ENCODE assay signal across 9 cellular contexts in the genomic region with DNA sequence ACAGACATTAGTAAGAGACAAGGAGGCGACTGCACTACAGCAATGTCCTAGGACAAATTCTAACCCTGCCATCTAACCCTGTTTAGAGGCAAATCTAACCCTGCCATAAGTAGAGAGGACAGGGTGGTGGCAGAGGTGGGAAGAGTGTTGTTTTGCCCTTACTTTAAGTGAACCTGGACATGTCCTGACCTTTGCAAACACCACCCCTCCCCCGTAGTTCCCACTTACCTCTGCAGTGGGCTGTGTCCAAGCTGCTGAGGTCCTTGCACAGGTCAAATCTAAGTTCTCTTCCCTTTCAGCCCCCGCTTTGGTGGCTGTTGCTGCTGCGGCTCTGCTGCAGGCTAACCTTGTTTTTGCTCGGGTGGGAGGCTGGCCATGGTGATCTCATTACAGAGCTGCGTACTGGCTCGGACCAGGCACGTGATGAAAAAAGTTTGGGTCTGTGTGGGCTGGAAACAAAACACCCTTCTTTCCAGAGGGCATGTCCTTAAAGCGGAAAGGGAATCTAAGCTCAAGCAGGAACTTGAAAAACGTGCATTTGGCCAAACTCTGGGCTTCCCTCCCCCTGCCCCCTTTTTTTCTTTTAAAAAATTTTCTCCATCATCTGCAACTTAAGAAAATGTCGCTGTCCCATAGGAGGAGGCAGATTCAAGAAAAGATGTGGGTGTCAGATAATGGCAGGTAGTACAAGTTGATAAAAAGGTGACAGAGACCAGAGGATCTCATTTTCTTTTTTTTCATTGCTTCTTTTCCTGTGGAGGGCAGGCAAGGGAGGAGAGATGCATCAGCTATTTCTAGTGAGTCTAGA. TPM values are rescaled to one million over a fixed set of nuclear protein-coding genes. Genes with fewer than 3 reads are reported as not detected.
A peak's percentile ranks its signal among the peaks of the same experiment; 100 is the strongest.
DNase-seq lines count a peak whose midpoint lies in the region; ATAC-seq and TF ChIP-seq lines count a peak whose summit lies in the region.
"Had no signal": no experiment of that assay in that cellular context is flagged by ENCODE, and none has a peak within 500 bp of the region (broad histone marks: within the 10 kb centered on the region; RNA-seq: fewer than 3 reads in every experiment).

A gene with protein sequence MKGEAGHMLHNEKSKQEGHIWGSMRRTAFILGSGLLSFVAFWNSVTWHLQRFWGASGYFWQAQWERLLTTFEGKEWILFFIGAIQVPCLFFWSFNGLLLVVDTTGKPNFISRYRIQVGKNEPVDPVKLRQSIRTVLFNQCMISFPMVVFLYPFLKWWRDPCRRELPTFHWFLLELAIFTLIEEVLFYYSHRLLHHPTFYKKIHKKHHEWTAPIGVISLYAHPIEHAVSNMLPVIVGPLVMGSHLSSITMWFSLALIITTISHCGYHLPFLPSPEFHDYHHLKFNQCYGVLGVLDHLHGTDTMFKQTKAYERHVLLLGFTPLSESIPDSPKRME (minus strand): TSS at position 349 of the 808 bp plus-strand sequence. CDS start 12,425 bp downstream, outside the sequence.

- intact Hi-C loops in thyroid gland (cut with DNase I): loop anchor here (10.0 kb wide), 1 partner anchor 96 kb away; a partner anchor contains a TSS

- ATAC-seq in GM21529 (IDR thresholded peaks at IDR 0.05; ENCODE audit: unreplicated experiment): no peak
- ATAC-seq in T-cell (replicated peaks in 1 of 4): no peak

- no peak for TF ChIP-seq CTCF in epithelial cell of proximal tubule (conservative IDR thresholded peaks at IDR 0.05; ENCODE audit: low read depth, low read length)
- no peak for TF ChIP-seq CTCF in thyroid gland (IDR thresholded peaks at IDR 0.05)

- H3K18ac ChIP-seq in mesendoderm (ENCODE audit: low read length): no peak within 1 kb of the TSS

- H4K5ac ChIP-seq in mesendoderm (ENCODE audit: low read length): no peak within 1 kb of the TSS

- H3K27me3 ChIP-seq in mesendoderm (ENCODE audit: insufficient read depth, low read length, poor library complexity) (no peaks in the 10 kb centered on the region), thyroid gland (no peaks in the 10 kb centered on the region)

- CTCF ChIA-PET in T-cell (lab: Charles Lee): interaction anchor here in 1 of 2 donors (0.6 kb wide), 1 partner anchor 198 kb away, joined by 9 read pairs; no protein-coding TSS in a partner anchor

- H4K8ac ChIP-seq in mesendoderm (ENCODE audit: low read depth, low read length): no peak within 1 kb of the TSS

- peaks cover 2 to 15% (median 3%) of the 10 kb centered on the region in 3 donors for H3K4me1 Mint-ChIP-seq in T-cell
- H3K4me1 Mint-ChIP-seq: central memory CD8-positive, alpha-beta T cell had no signal

- H3K9ac ChIP-seq in mesendoderm (ENCODE audit: low read length): peak within 1 kb of the TSS; percentile 44

- H3K79me1 ChIP-seq in mesendoderm (ENCODE audit: low read length): no peaks in the 10 kb centered on the region

- peak within 1 kb of the TSS; percentile 9 for H3K4me2 ChIP-seq in mesendoderm (ENCODE audit: low read length)

- TF ChIP-seq POLR2A in thyroid gland (IDR thresholded peaks at IDR 0.05): peak; percentile 30 to 90

- H3K56ac ChIP-seq in mesendoderm (ENCODE audit: low read length): peak within 1 kb of the TSS; percentile 54

- no peak within 1 kb of the TSS for H2AK5ac ChIP-seq in mesendoderm (ENCODE audit: low read length)

- peak within 1 kb of the TSS; percentile 53 for H3K4me3 ChIP-seq in epithelial cell of proximal tubule (ENCODE audit: low read depth, low read length)
- H3K4me3 ChIP-seq in mesendoderm (ENCODE audit: low read length): no peak within 1 kb of the TSS
- peak within 1 kb of the TSS in 2 of 3 donors; percentile 26 to 32 for H3K4me3 ChIP-seq in thyroid gland (replicated peaks in 1 of 3)

- H3K79me2 ChIP-seq in mesendoderm (ENCODE audit: control insufficient read depth, insufficient read depth, low read length): no peaks in the 10 kb centered on the region

- H3K4me3 Mint-ChIP-seq in T-cell: no peak within 1 kb of the TSS
- H3K4me3 Mint-ChIP-seq: central memory CD8-positive, alpha-beta T cell had no signal

- H3K9me3 Mint-ChIP-seq in T-cell: no peaks in the 10 kb centered on the region
- H3K9me3 Mint-ChIP-seq: central memory CD8-positive, alpha-beta T cell had no signal

- no peak within 1 kb of the TSS for H3K23ac ChIP-seq in mesendoderm (ENCODE audit: low read length)

- H3K9me3 ChIP-seq in thyroid gland: no peaks in the 10 kb centered on the region

- H2BK15ac ChIP-seq in mesendoderm (replicated peaks; ENCODE audit: low read depth): no peak within 1 kb of the TSS

- H3K4ac ChIP-seq in mesendoderm (ENCODE audit: low read depth, low read length): no peak within 1 kb of the TSS

- H2BK5ac ChIP-seq in mesendoderm (ENCODE audit: low read length): no peak within 1 kb of the TSS

- WGBS in mesendoderm (ENCODE audit: extremely low coverage, insufficient coverage, low lambda C conversion rate): no CpG with 5 or more reads among the region's 11 CpGs
- 3 to 6% methylated on average over 11 of the region's 11 CpGs for WGBS in thyroid gland, 2 donors

- H3K4me1 ChIP-seq in mesendoderm (ENCODE audit: control insufficient read depth, low read depth, low read length) (peaks cover 6% of the 10 kb centered on the region), thyroid gland (peaks cover 31% of the 10 kb centered on the region in 2 donors)

- H2BK120ac ChIP-seq in mesendoderm (ENCODE audit: low read depth, low read length): no peak within 1 kb of the TSS

- POLR2A ChIA-PET in T-cell (lab: Charles Lee): interaction anchor here in 1 of 2 donors (1.3 kb wide), 1 partner anchor 83 kb away, joined by 3 read pairs; no protein-coding TSS in a partner anchor

- DNase-seq in Ammon's horn (ENCODE audit: low spot score): peak; percentile 90
- peak; percentile 68 for DNase-seq in M059J (ENCODE audit: low read depth)
- DNase-seq in epithelial cell of proximal tubule (ENCODE audit: low read depth): no peak
- DNase-seq in mesendoderm: peak; percentile 85
- peak; percentile 85 to 88 for DNase-seq in thyroid gland
- no peak for DNase-seq in T-cell
- DNase-seq in NCI-H2029 (lab: John Stamatoyannopoulos, UW): no peak

- H3K36me3 Mint-ChIP-seq in T-cell: no peaks in the 10 kb centered on the region

- H3K27ac ChIP-seq in mesendoderm (ENCODE audit: low read depth, low read length) (no peak within 1 kb of the TSS), thyroid gland (peak within 1 kb of the TSS; percentile 75 to 84 (median 81))

- no peak within 1 kb of the TSS for H3K27ac Mint-ChIP-seq in T-cell

- H3K36me3 ChIP-seq in mesendoderm (ENCODE audit: control insufficient read depth, insufficient read depth, low read length) (no peaks in the 10 kb centered on the region), thyroid gland (no peaks in the 10 kb centered on the region)

- no peaks in the 10 kb centered on the region for H3K27me3 Mint-ChIP-seq in T-cell
- H3K27me3 Mint-ChIP-seq: central memory CD8-positive, alpha-beta T cell had no signal

RNA-seq across cellular contexts. Expression of the gene that starts here (rescaled TPM):
- 3.4 and 5.5 TPM in 2 replicates for total RNA-seq in M059J (2014; rRNA removed; shearing (Covaris generic))
- total RNA-seq in epithelial cell of proximal tubule (0.52 and 0.72 TPM in 2 replicates), thyroid gland (100 to 1,000 TPM in 1 of 4 donors, 10 to 100 TPM in 3; 47.0 to 148 (median 52.9) TPM), T-cell (under 1 TPM in 4 of 5 donors, not detected in 1; 0.29 to 0.44 (median 0.38) TPM)
- 0.60 TPM for polyA plus RNA-seq in mesendoderm (2013, experiment 1 of 2)
- polyA plus RNA-seq in mesendoderm (2013, experiment 2 of 2): 0.77 TPM

Comparison
In these comparisons a context has a peak if more than half of its experiments do, and no peak if none do; other contexts are left out.
1. DNase-seq: peak in Ammon's horn (single experiment), M059J (single experiment), mesendoderm (single experiment) and thyroid gland (2 of 2); none in epithelial cell of proximal tubule (single experiment), T-cell (0 of 34) and NCI-H2029 (single experiment).